15 cellular contexts compared by ENCODE assay signal in genomic region chr19:4086336-4086953, GRCh38. TPM values are rescaled to one million over a fixed set of nuclear protein-coding genes. Genes with fewer than 3 reads are reported as not detected.
DNase-seq lines count a peak whose midpoint lies in the region; ATAC-seq and TF ChIP-seq lines count a peak whose summit lies in the region.
"Had no signal": no experiment of that assay in that cellular context is flagged by ENCODE, and none has a peak within 500 bp of the region (broad histone marks: within the 10 kb centered on the region; RNA-seq: fewer than 3 reads in every experiment).

No MANE protein-coding gene starts in this region.

- no peaks in the 10 kb centered on the region for H3K4me1 ChIP-seq in SJCRH30

- peak overlapping the region; percentile 36 for H3K27ac Mint-ChIP-seq in stimulated activated naive CD8-positive, alpha-beta T cell treated with anti-CD3 and anti-CD28 coated beads, Interleukin-15, Interleukin-2, amounts not matched to agents 100 ng/mL and 50 ng/mL, for 24 hours
- peak overlapping the region; percentile 64 for H3K27ac Mint-ChIP-seq in mesothelial cell of epicardium

- H3K36me3 ChIP-seq in WERI-Rb-1 (peaks cover 9% of the 10 kb centered on the region), SJCRH30 (no peaks in the 10 kb centered on the region; the same call in 1 of the 2 replicates)

- TF ChIP-seq CTCF in WERI-Rb-1 (IDR thresholded peaks at IDR 0.05; ENCODE audit: low read depth, low read length) = no peak
- no peak for TF ChIP-seq CTCF in mesothelial cell of epicardium (IDR thresholded peaks at IDR 0.05; ENCODE audit: unreplicated experiment)

- H3K4me3 ChIP-seq in WERI-Rb-1 (ENCODE audit: low read depth, low read length) = no peak overlapping the region
- no peak overlapping the region for H3K4me3 ChIP-seq in SJCRH30

- H3K9me3 Mint-ChIP-seq in stimulated activated naive CD8-positive, alpha-beta T cell treated with anti-CD3 and anti-CD28 coated beads, Interleukin-15, Interleukin-2, amounts not matched to agents 100 ng/mL and 50 ng/mL, for 24 hours = no peaks in the 10 kb centered on the region
- no peaks in the 10 kb centered on the region for H3K9me3 Mint-ChIP-seq in mesothelial cell of epicardium

- H3K4me3 Mint-ChIP-seq in stimulated activated naive CD8-positive, alpha-beta T cell treated with anti-CD3 and anti-CD28 coated beads, Interleukin-15, Interleukin-2, amounts not matched to agents 100 ng/mL and 50 ng/mL, for 24 hours = no peak overlapping the region
- H3K4me3 Mint-ChIP-seq in mesothelial cell of epicardium = no peak overlapping the region

- no peaks in the 10 kb centered on the region for H3K27me3 ChIP-seq in WERI-Rb-1 (ENCODE audit: insufficient read depth, low read depth, severe bottlenecking)
- no peaks in the 10 kb centered on the region for H3K27me3 ChIP-seq in SJCRH30

- peaks cover 64% of the 10 kb centered on the region for H3K4me1 Mint-ChIP-seq in stimulated activated naive CD8-positive, alpha-beta T cell treated with anti-CD3 and anti-CD28 coated beads, Interleukin-15, Interleukin-2, amounts not matched to agents 100 ng/mL and 50 ng/mL, for 24 hours (ENCODE audit: low read depth)
- peaks cover 22% of the 10 kb centered on the region for H3K4me1 Mint-ChIP-seq in mesothelial cell of epicardium

- H3K9me3 ChIP-seq in WERI-Rb-1 (ENCODE audit: severe bottlenecking) (no peaks in the 10 kb centered on the region), SJCRH30 (replicated peaks) (no peaks in the 10 kb centered on the region)

- intact Hi-C loops in head of caudate nucleus (cut with DNase I) = no loop called here

- no peaks in the 10 kb centered on the region for H3K27me3 Mint-ChIP-seq in stimulated activated naive CD8-positive, alpha-beta T cell treated with anti-CD3 and anti-CD28 coated beads, Interleukin-15, Interleukin-2, amounts not matched to agents 100 ng/mL and 50 ng/mL, for 24 hours
- H3K27me3 Mint-ChIP-seq in mesothelial cell of epicardium (ENCODE audit: low read depth) = no peaks in the 10 kb centered on the region

- DNase-seq in stimulated activated naive CD8-positive, alpha-beta T cell treated with anti-CD3 and anti-CD28 coated beads, Interleukin-15, Interleukin-2, amounts not matched to agents 100 U/mL and 50 U/mL, for 24 hours = no peak
- no peak for DNase-seq in WERI-Rb-1
- DNase-seq in mesothelial cell of epicardium (ENCODE audit: low spot score in 2 of 2, unreplicated experiment in 2 of 2) = no peak
- DNase-seq in head of caudate nucleus = no peak
- DNase-seq in SJCRH30 = no peak
- DNase-seq: activated CD4-positive, CD25-positive, alpha-beta regulatory T cell treated with anti-CD3 and anti-CD28 coated beads, Interleukin-2, amount 50 U/mL, for 72 hours; AML-193; DND-41; NCI-H1417; NCI-H510A; SW 1271 had no signal

- H3K27ac ChIP-seq in WERI-Rb-1 = peak overlapping the region; percentile 29; the same call in 1 of the 2 replicates
- H3K27ac ChIP-seq in SJCRH30 = no peak overlapping the region
- H3K27ac ChIP-seq: KMS-11 had no signal

- H3K36me3 Mint-ChIP-seq in stimulated activated naive CD8-positive, alpha-beta T cell treated with anti-CD3 and anti-CD28 coated beads, Interleukin-15, Interleukin-2, amounts not matched to agents 100 ng/mL and 50 ng/mL, for 24 hours (ENCODE audit: low read depth) = no peaks in the 10 kb centered on the region
- H3K36me3 Mint-ChIP-seq in mesothelial cell of epicardium = peaks cover 2% of the 10 kb centered on the region

- ATAC-seq in stimulated activated naive CD8-positive, alpha-beta T cell treated with anti-CD3 and anti-CD28 coated beads, Interleukin-15, Interleukin-2, amounts not matched to agents 100 U/mL and 50 U/mL, for 24 hours = no peak
- no peak for ATAC-seq in GM19395 (IDR thresholded peaks at IDR 0.05; ENCODE audit: unreplicated experiment)
- no peak for ATAC-seq in HG03457 (IDR thresholded peaks at IDR 0.05; ENCODE audit: unreplicated experiment)

RNA-seq across cellular contexts. Expression of gene ZBTB7A, which starts 19.7 kb away (rescaled TPM):
- 27.3 to 27.9 TPM (median 27.7 TPM) in 3 replicates for total RNA-seq in mesothelial cell of epicardium
- 8.2 and 8.6 TPM in 2 replicates for total RNA-seq in SJCRH30 (2014; rRNA removed; shearing (Covaris generic))

RNA-seq across cellular contexts. Expression of gene MAP2K2, which starts 37.5 kb away (rescaled TPM):
- 147 to 161 TPM (median 152 TPM) in 3 replicates for total RNA-seq in mesothelial cell of epicardium
- 118 and 122 TPM in 2 replicates for total RNA-seq in SJCRH30 (2014; rRNA removed; shearing (Covaris generic))
